ENCODE assay signal across 23 cellular contexts in the genomic region with DNA sequence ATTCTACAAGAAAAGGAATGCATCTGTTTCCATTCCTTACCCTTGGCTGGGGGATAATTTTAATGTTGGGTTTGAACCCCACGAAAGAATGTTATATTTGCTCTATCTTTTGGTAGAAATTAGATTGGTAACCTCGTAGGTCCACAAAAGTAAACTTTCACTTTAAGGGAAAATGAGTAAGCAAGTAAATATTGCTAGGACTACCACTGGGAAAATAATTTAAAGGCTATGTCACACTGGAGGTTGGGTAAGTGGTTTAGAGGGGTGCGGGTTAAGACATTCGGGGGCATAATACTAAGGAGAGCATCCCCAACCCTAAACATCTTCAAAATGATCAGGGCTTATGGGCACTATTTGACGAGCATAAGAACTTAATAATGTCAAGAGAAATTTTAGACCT. TPM values are rescaled to one million over a fixed set of nuclear protein-coding genes. Genes with fewer than 3 reads are reported as not detected.
DNase-seq lines count a peak whose midpoint lies in the region; ATAC-seq and TF ChIP-seq lines count a peak whose summit lies in the region.
"Had no signal": no experiment of that assay in that cellular context is flagged by ENCODE, and none has a peak within 500 bp of the region (broad histone marks: within the 10 kb centered on the region; RNA-seq: fewer than 3 reads in every experiment).

No MANE protein-coding gene starts in this region.

- in situ Hi-C loops in ACHN (cut with HindIII; ENCODE audit: low pct_ligation_motif_present, low pct_unique_long_range_greater_than_20kb, low sequenced_read_pairs) = no loop called here
- in situ Hi-C loops in IMR-90 (cut with MboI; ENCODE audit: low sequenced_read_pairs) = no loop called here

- no peak overlapping the region for H4K5ac ChIP-seq in IMR-90 (ENCODE audit: low read depth, low read length)

- no peak overlapping the region for H2BK20ac ChIP-seq in IMR-90 (ENCODE audit: low read depth, low read length)

- H2AFZ ChIP-seq in IMR-90 (replicated peaks; ENCODE audit: low read length, poor library complexity) = no peak overlapping the region

- POLR2A ChIA-PET in IMR-90 (lab: Charles Lee; ENCODE audit: unreplicated experiment) = no interaction called here

- H3K79me1 ChIP-seq in IMR-90 (ENCODE audit: low read depth in 1 of 2, low read length in 2 of 2) = no peaks in the 10 kb centered on the region

- H3K9me1 ChIP-seq in IMR-90 (ENCODE audit: insufficient read depth, low read length) = peaks cover 2% of the 10 kb centered on the region; the same call in 1 of the 2 replicates

- peak overlapping the region; percentile 90; the same call in 1 of the 2 replicates for H3K4me2 ChIP-seq in IMR-90 (ENCODE audit: low read depth, low read length)

- intact Hi-C loops in IMR-90 (cut with micrococcal nuclease) = no loop called here
- intact Hi-C loops in left cardiac atrium (cut with DNase I) = no loop called here
- intact Hi-C loops in dorsolateral prefrontal cortex (cut with DNase I) = no loop called here

- DNase-seq in ACHN (peak; percentile 66), IMR-90 (peak; percentile 23), iris pigment epithelial cell (ENCODE audit: low read depth) (peak; percentile 35), left cardiac atrium (no peak), dorsolateral prefrontal cortex (no peak), NCI-H2171 (lab: John Stamatoyannopoulos, UW) (no peak), AG08395 (ENCODE audit: low spot score) (no peak)
- DNase-seq: activated CD4-positive, alpha-beta T cell treated with anti-CD3 and anti-CD28 coated beads, Interleukin-2, amount 10 ng/mL, durations not matched to agents 7 days and 5 days; activated CD8-positive, alpha-beta memory T cell treated with anti-CD3 and anti-CD28 coated beads, Interleukin-2, amount 10 ng/mL, durations not matched to agents 7 days and 5 days; body of pancreas; head of caudate nucleus; KG1; left lung; MV-4-11; natural killer cell; NCI-H187 treated with DMSO at 0.1 percent for 48 hours; NCI-H345; NCI-H82; ovary; transverse colon had no signal

- H3K27ac ChIP-seq in IMR-90 (ENCODE audit: insufficient read depth, low read length) = no peak overlapping the region
- no peak overlapping the region for H3K27ac ChIP-seq in dorsolateral prefrontal cortex
- H3K27ac ChIP-seq: body of pancreas, left lung, ovary, right atrium auricular region, transverse colon had no signal

- H3K4me3 ChIP-seq in IMR-90 (ENCODE audit: insufficient read depth, low read depth, low read length) (peak overlapping the region; percentile 16; the same call in 1 of the 2 replicates), WI38 (ENCODE audit: low read depth, low read length) (peak overlapping the region; percentile 36), dorsolateral prefrontal cortex (no peak overlapping the region)
- H3K4me3 ChIP-seq: body of pancreas, left lung, ovary, right atrium auricular region, transverse colon had no signal

- ATAC-seq in IMR-90 (ENCODE audit: low read depth) (peak; percentile 83), left cardiac atrium (no peak)
- ATAC-seq: activated CD8-positive, alpha-beta memory T cell treated with anti-CD3 and anti-CD28 coated beads, Interleukin-2, amount 10 ng/mL, durations not matched to agents 7 days and 5 days; body of pancreas; left lung; natural killer cell had no signal

- no CpG with 5 or more reads among the region's 5 CpGs for WGBS in IMR-90 (ENCODE audit: extremely low coverage in 2 of 2, insufficient read length in 1 of 2), 2 experiments

- no peak overlapping the region for H3K4ac ChIP-seq in IMR-90 (ENCODE audit: low read depth, low read length)

- H2AK5ac ChIP-seq in IMR-90 (ENCODE audit: low read depth, low read length) = no peak overlapping the region

- H4K20me1 ChIP-seq in IMR-90 (ENCODE audit: insufficient read depth, low read length) = no peaks in the 10 kb centered on the region

- no peak overlapping the region for H2BK120ac ChIP-seq in IMR-90 (ENCODE audit: low read depth, low read length)

- no peak overlapping the region for H4K8ac ChIP-seq in IMR-90 (ENCODE audit: low read depth in 2 of 2, low read length in 2 of 2)

- CTCF ChIA-PET in IMR-90 (lab: Yijun Ruan, JAX) = interaction anchor here (1.6 kb wide), 1 partner anchor 151 kb away, joined by 5 read pairs; no protein-coding TSS in a partner anchor

- H3K18ac ChIP-seq in IMR-90 (ENCODE audit: low read depth, low read length) = no peak overlapping the region

- H3K9ac ChIP-seq in IMR-90 (ENCODE audit: low read depth, low read length) = no peak overlapping the region

- no peak overlapping the region for H4K91ac ChIP-seq in IMR-90 (ENCODE audit: insufficient read depth, low read depth, low read length)

- no peak for TF ChIP-seq POLR2A in IMR-90 (IDR thresholded peaks at IDR 0.05; ENCODE audit: low read depth, low read length)

- no peak overlapping the region for H3K56ac ChIP-seq in IMR-90 (ENCODE audit: extremely low read depth, insufficient read depth, low read length)

- no peak overlapping the region for H3K14ac ChIP-seq in IMR-90 (replicated peaks; ENCODE audit: low read depth, low read length)

- no TSS peak for BruUV-seq in IMR-90 (replicated peaks; lab: Mats Ljungman, UMichigan)

- H3K36me3 ChIP-seq in IMR-90 (ENCODE audit: control insufficient read depth, insufficient read depth, low read length) = no peaks in the 10 kb centered on the region
- H3K36me3 ChIP-seq: left lung, ovary, right atrium auricular region, transverse colon had no signal

- no peak for TF ChIP-seq RAD21 in IMR-90 (IDR thresholded peaks at IDR 0.05; ENCODE audit: low read length)

- H3K27me3 ChIP-seq in IMR-90 (ENCODE audit: control insufficient read depth, insufficient read depth, low read length) = no peaks in the 10 kb centered on the region
- H3K27me3 ChIP-seq in dorsolateral prefrontal cortex = peaks cover 0 to 5% (median 0%) of the 10 kb centered on the region in 45 donors
- H3K27me3 ChIP-seq: body of pancreas, ovary, right atrium auricular region had no signal

- dilution Hi-C loops in IMR-90 (cut with HindIII; ENCODE audit: low sequenced_read_pairs, unreplicated experiment) = no loop called here

- H3K9me3 ChIP-seq in IMR-90 (ENCODE audit: control insufficient read depth, insufficient read depth, low read length) = no peaks in the 10 kb centered on the region
- H3K9me3 ChIP-seq: body of pancreas, left lung, ovary, right atrium auricular region, transverse colon had no signal

- no peak for TF ChIP-seq CTCF in IMR-90 (conservative IDR thresholded peaks at IDR 0.05; ENCODE audit: low read depth, low read length)
- TF ChIP-seq CTCF in WI38 (IDR thresholded peaks at IDR 0.05; ENCODE audit: low read depth, low read length) = no peak
- TF ChIP-seq CTCF in dorsolateral prefrontal cortex (IDR thresholded peaks at IDR 0.05 in 54 of 56, conservative IDR thresholded peaks at IDR 0.05 in 2 of 56; ENCODE audit: low read depth in 1 of 56, partially characterized antibody in 56 of 56) = no peak

- H3K4me1 ChIP-seq in IMR-90 (ENCODE audit: control insufficient read depth, insufficient read depth, low read length) = peaks cover 5% of the 10 kb centered on the region; the same call in 1 of the 2 replicates
- H3K4me1 ChIP-seq: body of pancreas, left lung, right atrium auricular region, transverse colon had no signal

- H2BK5ac ChIP-seq in IMR-90 (ENCODE audit: low read depth, low read length, poor library complexity, severe bottlenecking) = no peak overlapping the region

- no peak overlapping the region for H3K23ac ChIP-seq in IMR-90 (ENCODE audit: low read depth, low read length)

- H2AK9ac ChIP-seq in IMR-90 (replicated peaks; ENCODE audit: low read depth, low read length, poor library complexity) = no peak overlapping the region

- H2BK15ac ChIP-seq in IMR-90 (ENCODE audit: low read depth, low read length) = no peak overlapping the region

TF ChIP-seq in IMR-90, 13 proteins besides CTCF, POLR2A, EP300 and RAD21:
- TF ChIP-seq SMC3 (IDR thresholded peaks at IDR 0.05; ENCODE audit: low read depth, low read length) = no peak
- TF ChIP-seq RFX5 (IDR thresholded peaks at IDR 0.05; ENCODE audit: low read depth, low read length) = no peak
- TF ChIP-seq CEBPB (IDR thresholded peaks at IDR 0.05; ENCODE audit: low read depth, low read length) = no peak
- TF ChIP-seq FOS (IDR thresholded peaks at IDR 0.05; ENCODE audit: low read depth, low read length) = no peak
- no peak for TF ChIP-seq NFE2L2 (IDR thresholded peaks at IDR 0.05; ENCODE audit: low read depth, low read length)
- TF ChIP-seq MAFK (IDR thresholded peaks at IDR 0.05; ENCODE audit: low read depth, low read length) = no peak
- TF ChIP-seq, protein P1, sequence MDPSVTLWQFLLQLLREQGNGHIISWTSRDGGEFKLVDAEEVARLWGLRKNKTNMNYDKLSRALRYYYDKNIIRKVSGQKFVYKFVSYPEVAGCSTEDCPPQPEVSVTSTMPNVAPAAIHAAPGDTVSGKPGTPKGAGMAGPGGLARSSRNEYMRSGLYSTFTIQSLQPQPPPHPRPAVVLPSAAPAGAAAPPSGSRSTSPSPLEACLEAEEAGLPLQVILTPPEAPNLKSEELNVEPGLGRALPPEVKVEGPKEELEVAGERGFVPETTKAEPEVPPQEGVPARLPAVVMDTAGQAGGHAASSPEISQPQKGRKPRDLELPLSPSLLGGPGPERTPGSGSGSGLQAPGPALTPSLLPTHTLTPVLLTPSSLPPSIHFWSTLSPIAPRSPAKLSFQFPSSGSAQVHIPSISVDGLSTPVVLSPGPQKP (IDR thresholded peaks at IDR 0.05; ENCODE audit: borderline replicate concordance, low read depth, low read length) = no peak
- TF ChIP-seq BHLHE40 (IDR thresholded peaks at IDR 0.05; ENCODE audit: low read depth, low read length) = no peak
- no peak for TF ChIP-seq CHD1 (IDR thresholded peaks at IDR 0.05; ENCODE audit: low read depth, low read length)
- no peak for TF ChIP-seq MAZ (IDR thresholded peaks at IDR 0.05; ENCODE audit: borderline replicate concordance, low read depth, low read length)
- TF ChIP-seq, protein P2, sequence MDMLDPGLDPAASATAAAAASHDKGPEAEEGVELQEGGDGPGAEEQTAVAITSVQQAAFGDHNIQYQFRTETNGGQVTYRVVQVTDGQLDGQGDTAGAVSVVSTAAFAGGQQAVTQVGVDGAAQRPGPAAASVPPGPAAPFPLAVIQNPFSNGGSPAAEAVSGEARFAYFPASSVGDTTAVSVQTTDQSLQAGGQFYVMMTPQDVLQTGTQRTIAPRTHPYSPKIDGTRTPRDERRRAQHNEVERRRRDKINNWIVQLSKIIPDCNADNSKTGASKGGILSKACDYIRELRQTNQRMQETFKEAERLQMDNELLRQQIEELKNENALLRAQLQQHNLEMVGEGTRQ (IDR thresholded peaks at IDR 0.05; ENCODE audit: low read depth, low read length) = no peak
- no peak for TF ChIP-seq MXI1 (IDR thresholded peaks at IDR 0.05; ENCODE audit: borderline replicate concordance, low read depth, low read length)
- TF ChIP-seq RCOR1 (IDR thresholded peaks at IDR 0.05; ENCODE audit: insufficient replicate concordance, low read length) = no peak

RNA-seq across cellular contexts. Expression of a gene that starts 5.1 kb away (rescaled TPM):
- total RNA-seq in IMR-90 (2012; rRNA removed) (not detected in 2 replicates), left cardiac atrium (not detected), dorsolateral prefrontal cortex (not detected)
- not detected in 2 replicates for polyA plus RNA-seq in IMR-90 (2012; rRNA removed)
- polyA plus RNA-seq in IMR-90 (2012; cell fraction: cytosol; rRNA removed) = not detected in 2 replicates
- not detected in 2 replicates for polyA plus RNA-seq in IMR-90 (2012; cell fraction: nucleus; rRNA removed; ENCODE audit: low replicate concordance)
- total RNA-seq: A673; activated CD4-positive, alpha-beta T cell treated with anti-CD3 and anti-CD28 coated beads, Interleukin-2, amount 10 ng/mL, durations not matched to agents 7 days and 5 days; activated CD8-positive, alpha-beta memory T cell treated with anti-CD3 and anti-CD28 coated beads, Interleukin-2, amount 10 ng/mL, durations not matched to agents 7 days and 5 days; left lung; natural killer cell; right atrium auricular region had no signal
- polyA plus RNA-seq: ovary had no signal

Comparison
In these comparisons a context has a peak if more than half of its experiments do, and no peak if none do; other contexts are left out.
1. DNase-seq: peak in ACHN (single experiment), IMR-90 (single experiment) and iris pigment epithelial cell (single experiment); none in left cardiac atrium (single experiment), dorsolateral prefrontal cortex (0 of 10), NCI-H2171 (single experiment) and AG08395 (single experiment).
2. H3K4me3 ChIP-seq: peak in IMR-90 (single experiment) and WI38 (single experiment); none in dorsolateral prefrontal cortex (0 of 59).